Comparison of ENCODE assay signal across 8 cellular contexts in genomic region chr10:21078410-21079329, GRCh38.
DNase-seq lines count a peak whose midpoint lies in the region; ATAC-seq and TF ChIP-seq lines count a peak whose summit lies in the region.

No MANE protein-coding gene starts in this region.

- peak; percentile 74 for TF ChIP-seq CTCF in psoas muscle (IDR thresholded peaks at IDR 0.05)

- intact Hi-C loops in head of caudate nucleus (cut with DNase I) (loop anchor here (10.0 kb wide), 1 partner anchor 186 kb away; no protein-coding TSS in a partner anchor), psoas muscle (cut with DNase I) (loop anchor here in 1 of 2 donors (5.0 kb wide), 1 partner anchor 189 kb away; no protein-coding TSS in a partner anchor)

- no peak overlapping the region for H3K4me3 Mint-ChIP-seq in activated CD8-positive, alpha-beta T cell treated with anti-CD3 and anti-CD28 coated beads, Interleukin-2, amount 10 ng/mL, durations not matched to agents 7 days and 5 days

- no peaks in the 10 kb centered on the region for H3K4me1 ChIP-seq in psoas muscle

- no peak overlapping the region for H3K4me3 ChIP-seq in psoas muscle

- POLR2A ChIA-PET in activated CD8-positive, alpha-beta T cell treated with anti-CD3 and anti-CD28 coated beads, Interleukin-2, amount 10 ng/mL, durations not matched to agents 7 days and 5 days (lab: Charles Lee): interaction anchor here (0.7 kb wide), 1 partner anchor 1693 kb away, joined by 3 read pairs; no protein-coding TSS in a partner anchor

- CTCF ChIA-PET in activated CD8-positive, alpha-beta T cell treated with anti-CD3 and anti-CD28 coated beads, Interleukin-2, amount 10 ng/mL, durations not matched to agents 7 days and 5 days (lab: Charles Lee): interaction anchor here (1.0 to 1.6 kb wide), 3 partner anchors 9 to 142 kb away, joined by 3 to 4 read pairs (median 4); no protein-coding TSS in a partner anchor

- WGBS in psoas muscle, 3 donors: 37 to 46% (median 45%) methylated on average over 6 of the region's 6 CpGs

- H3K36me3 Mint-ChIP-seq in activated CD8-positive, alpha-beta T cell treated with anti-CD3 and anti-CD28 coated beads, Interleukin-2, amount 10 ng/mL, durations not matched to agents 7 days and 5 days (ENCODE audit: low read depth): no peaks in the 10 kb centered on the region

- no peak overlapping the region for H3K27ac Mint-ChIP-seq in activated CD8-positive, alpha-beta T cell treated with anti-CD3 and anti-CD28 coated beads, Interleukin-2, amount 10 ng/mL, durations not matched to agents 7 days and 5 days

- peaks cover 0 to 2% (median 0%) of the 10 kb centered on the region in 3 donors for H3K27me3 ChIP-seq in psoas muscle (ENCODE audit: insufficient read depth in 3 of 3, low read length in 2 of 3)

- ATAC-seq in HG02938 (IDR thresholded peaks at IDR 0.05; ENCODE audit: unreplicated experiment) (peak; percentile 71), psoas muscle (peak; percentile 44 to 72 (median 60)), GM19324 (IDR thresholded peaks at IDR 0.05; ENCODE audit: low FRiP score, unreplicated experiment) (no peak)
- no peak for ATAC-seq in activated CD8-positive, alpha-beta T cell treated with anti-CD3 and anti-CD28 coated beads, Interleukin-2, amount 10 ng/mL, durations not matched to agents 7 days and 5 days

- no peaks in the 10 kb centered on the region for H3K27me3 Mint-ChIP-seq in activated CD8-positive, alpha-beta T cell treated with anti-CD3 and anti-CD28 coated beads, Interleukin-2, amount 10 ng/mL, durations not matched to agents 7 days and 5 days (ENCODE audit: low read depth)

- H3K9me3 Mint-ChIP-seq in activated CD8-positive, alpha-beta T cell treated with anti-CD3 and anti-CD28 coated beads, Interleukin-2, amount 10 ng/mL, durations not matched to agents 7 days and 5 days (ENCODE audit: insufficient read depth): no peaks in the 10 kb centered on the region

- no peaks in the 10 kb centered on the region for H3K36me3 ChIP-seq in psoas muscle (ENCODE audit: insufficient read depth in 1 of 2, low read depth in 1 of 2)

- no peaks in the 10 kb centered on the region for H3K9me3 ChIP-seq in psoas muscle

- H3K27ac ChIP-seq in psoas muscle: no peak overlapping the region

- DNase-seq in activated T-cell treated with anti-CD3 and anti-CD28 coated beads for 48 hours (ENCODE audit: low read depth) (peak; percentile 19), NCI-H2171 (lab: John Stamatoyannopoulos, UW) (peak; percentile 47), head of caudate nucleus (peak; percentile 19 to 85 (median 66)), psoas muscle (peak; percentile 27 to 51)
- DNase-seq in activated T-cell treated with anti-CD3 and anti-CD28 coated beads, Interleukin-2, amount 50 U/mL, for 1 hour: no peak
- peak; percentile 22 for DNase-seq in activated CD8-positive, alpha-beta T cell treated with anti-CD3 and anti-CD28 coated beads, Interleukin-2, amount 10 ng/mL, durations not matched to agents 7 days and 5 days

- H3K4me1 Mint-ChIP-seq in activated CD8-positive, alpha-beta T cell treated with anti-CD3 and anti-CD28 coated beads, Interleukin-2, amount 10 ng/mL, durations not matched to agents 7 days and 5 days (ENCODE audit: low read depth): no peaks in the 10 kb centered on the region

Comparison
In these comparisons a context has a peak if more than half of its experiments do, and no peak if none do; other contexts are left out.
1. ATAC-seq: peak in HG02938 (single experiment) and psoas muscle (4 of 4); none in activated CD8-positive, alpha-beta T cell treated with anti-CD3 and anti-CD28 coated beads, Interleukin-2, amount 10 ng/mL, durations not matched to agents 7 days and 5 days (single experiment) and GM19324 (single experiment).